8 cellular contexts compared by ENCODE assay signal in the genomic region with DNA sequence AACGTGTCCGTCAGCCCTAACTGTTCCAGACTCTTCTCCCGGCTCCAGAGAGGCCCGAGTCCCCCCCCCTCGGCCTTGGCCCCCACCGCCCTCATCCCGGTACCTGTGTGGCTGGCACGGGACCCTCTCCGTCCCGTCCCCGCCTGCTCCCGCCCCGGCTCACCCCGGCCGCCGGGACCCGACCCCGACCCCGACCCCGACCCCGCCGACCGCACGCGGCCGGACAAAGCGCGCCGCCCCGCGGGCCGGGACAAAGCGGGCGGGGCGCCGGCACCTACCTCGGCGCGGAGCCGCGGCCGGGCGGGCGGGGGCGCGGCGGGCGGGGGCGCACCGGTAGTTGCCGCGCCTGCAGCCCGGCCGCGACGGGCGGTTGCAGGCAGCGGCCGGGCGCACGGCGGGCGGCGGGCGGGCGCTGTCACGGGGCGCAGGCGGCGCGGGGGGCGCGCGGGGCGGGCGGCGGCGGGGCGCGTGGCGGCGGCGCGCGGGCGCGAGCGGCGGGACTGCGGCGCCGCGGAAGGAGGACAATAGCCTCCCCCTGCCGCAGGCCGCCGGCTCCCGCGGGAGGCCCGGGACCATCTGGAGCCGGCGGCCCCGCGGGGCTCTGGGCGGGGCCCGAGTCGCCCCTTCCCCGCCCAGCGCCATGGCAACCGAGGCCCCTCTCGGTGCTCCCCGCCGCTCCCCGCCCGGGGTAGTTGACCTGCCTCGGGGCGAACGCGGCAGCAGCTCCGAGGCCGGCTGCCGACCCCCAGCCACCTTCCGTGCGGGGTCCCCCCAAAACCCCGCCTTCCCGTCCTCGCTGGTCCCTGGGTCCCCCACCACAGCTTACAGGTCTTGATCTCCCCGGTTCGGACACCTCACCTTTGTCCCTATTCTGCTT. TPM values are rescaled to one million over a fixed set of nuclear protein-coding genes. Genes with fewer than 3 reads are reported as not detected.
DNase-seq lines count a peak whose midpoint lies in the region; ATAC-seq and TF ChIP-seq lines count a peak whose summit lies in the region.

No MANE protein-coding gene starts in this region.

- H3K27ac ChIP-seq in SK-N-MC (peak overlapping the region; percentile 52; the same call in 1 of the 2 replicates), psoas muscle (no peak overlapping the region)

- H3K27ac Mint-ChIP-seq in activated CD4-positive, alpha-beta T cell treated with anti-CD3 and anti-CD28 coated beads, Interleukin-2, amount 10 ng/mL, durations not matched to agents 7 days and 5 days, result no peak overlapping the region

- WGBS in psoas muscle, 3 donors, result 1 to 4% (median 4%) methylated on average over 19 to 125 of the region's 128 CpGs

- peaks cover 0 to 53% (median 19%) of the 10 kb centered on the region in 3 donors for H3K27me3 ChIP-seq in psoas muscle (ENCODE audit: insufficient read depth in 3 of 3, low read length in 2 of 3)

- CTCF ChIA-PET in activated CD4-positive, alpha-beta T cell treated with anti-CD3 and anti-CD28 coated beads, Interleukin-2, amount 10 ng/mL, durations not matched to agents 7 days and 5 days (lab: Charles Lee), result interaction anchor here (0.6 to 1.9 kb wide), 4 partner anchors 9 to 63 kb away, joined by 3 to 10 read pairs (median 3); no protein-coding TSS in a partner anchor

- no peaks in the 10 kb centered on the region for H3K9me3 ChIP-seq in SK-N-MC (ENCODE audit: low read depth, low read length)
- no peaks in the 10 kb centered on the region for H3K9me3 ChIP-seq in psoas muscle

- H3K4me1 ChIP-seq in psoas muscle, result no peaks in the 10 kb centered on the region

- DNase-seq in activated CD4-positive, alpha-beta T cell treated with anti-CD3 and anti-CD28 coated beads, Interleukin-2, amount 10 ng/mL, durations not matched to agents 7 days and 5 days, result no peak
- DNase-seq in activated CD4-positive, alpha-beta T cell treated with anti-CD3 and anti-CD28 coated beads for 48 hours, result no peak
- DNase-seq in SK-N-MC (ENCODE audit: low read depth, low spot score), result no peak
- DNase-seq in fibroblast of mammary gland (ENCODE audit: low read depth), result no peak
- DNase-seq in psoas muscle, result peak in 1 of 2 donors; percentile 39
- no peak for DNase-seq in KBM-7

- intact Hi-C loops in psoas muscle (cut with DNase I), result no loop called here

- peaks cover 3% of the 10 kb centered on the region for H3K36me3 Mint-ChIP-seq in activated CD4-positive, alpha-beta T cell treated with anti-CD3 and anti-CD28 coated beads, Interleukin-2, amount 10 ng/mL, durations not matched to agents 7 days and 5 days (ENCODE audit: low read depth)

- peaks cover 68% of the 10 kb centered on the region for H3K27me3 Mint-ChIP-seq in activated CD4-positive, alpha-beta T cell treated with anti-CD3 and anti-CD28 coated beads, Interleukin-2, amount 10 ng/mL, durations not matched to agents 7 days and 5 days

- peaks cover 14% of the 10 kb centered on the region for H3K4me1 Mint-ChIP-seq in activated CD4-positive, alpha-beta T cell treated with anti-CD3 and anti-CD28 coated beads, Interleukin-2, amount 10 ng/mL, durations not matched to agents 7 days and 5 days

- peak overlapping the region; percentile 82 for H3K9ac ChIP-seq in SK-N-MC (ENCODE audit: insufficient read length)

- H3K36me3 ChIP-seq in SK-N-MC (ENCODE audit: insufficient read depth, low read length), result peaks cover 3% of the 10 kb centered on the region; the same call in 1 of the 2 replicates
- no peaks in the 10 kb centered on the region for H3K36me3 ChIP-seq in psoas muscle (ENCODE audit: insufficient read depth in 1 of 2, low read depth in 1 of 2)

- ATAC-seq in psoas muscle (peak in 1 of 4 donors; percentile 16), GM19035 (IDR thresholded peaks at IDR 0.05; ENCODE audit: unreplicated experiment) (no peak), HG02970 (IDR thresholded peaks at IDR 0.05; ENCODE audit: low FRiP score, unreplicated experiment) (no peak)

- in situ Hi-C loops in KBM-7 (cut with MboI; ENCODE audit: low pct_unique_long_range_greater_than_20kb, low sequenced_read_pairs), result no loop called here

- H3K4me3 ChIP-seq in SK-N-MC, result peak overlapping the region; percentile 81
- H3K4me3 ChIP-seq in fibroblast of mammary gland (ENCODE audit: control insufficient read depth, low read depth, low read length), result peak overlapping the region; percentile 7
- H3K4me3 ChIP-seq in psoas muscle, result peak overlapping the region; percentile 65

- POLR2A ChIA-PET in activated CD4-positive, alpha-beta T cell treated with anti-CD3 and anti-CD28 coated beads, Interleukin-2, amount 10 ng/mL, durations not matched to agents 7 days and 5 days (lab: Charles Lee), result interaction anchor here (0.6 kb wide), 1 partner anchor 194 kb away, joined by 6 read pairs; no protein-coding TSS in a partner anchor

- H3K9me3 Mint-ChIP-seq in activated CD4-positive, alpha-beta T cell treated with anti-CD3 and anti-CD28 coated beads, Interleukin-2, amount 10 ng/mL, durations not matched to agents 7 days and 5 days, result no peaks in the 10 kb centered on the region

- peak overlapping the region; percentile 67 for H3K4me3 Mint-ChIP-seq in activated CD4-positive, alpha-beta T cell treated with anti-CD3 and anti-CD28 coated beads, Interleukin-2, amount 10 ng/mL, durations not matched to agents 7 days and 5 days

- no peak for TF ChIP-seq CTCF in fibroblast of mammary gland (conservative IDR thresholded peaks at IDR 0.05; ENCODE audit: control insufficient read depth, insufficient read depth, low read depth, low read length)
- TF ChIP-seq CTCF in psoas muscle (IDR thresholded peaks at IDR 0.05), result no peak

RNA-seq across cellular contexts. Expression of a gene that starts 0.9 kb away (rescaled TPM):
- under 1 TPM; 0.25 to 0.35 TPM for total RNA-seq in activated CD4-positive, alpha-beta T cell treated with anti-CD3 and anti-CD28 coated beads, Interleukin-2, amount 10 ng/mL, durations not matched to agents 7 days and 5 days
- 1 to 10 TPM in 1 of 4 donors, under 1 TPM in 3; 0.08 to 1.4 (median 0.72) TPM for total RNA-seq in psoas muscle
- polyA plus RNA-seq in psoas muscle, result under 1 TPM in 2 of 3 donors, not detected in 1; 0.08 to 0.16 TPM

RNA-seq across cellular contexts. Expression of a gene that starts 50.4 kb away (rescaled TPM):
- 10 to 100 TPM; 18.1 to 20.4 TPM for total RNA-seq in activated CD4-positive, alpha-beta T cell treated with anti-CD3 and anti-CD28 coated beads, Interleukin-2, amount 10 ng/mL, durations not matched to agents 7 days and 5 days
- 10 to 100 TPM in 2 of 4 donors, 1 to 10 TPM in 2; 3.6 to 11.0 (median 8.2) TPM for total RNA-seq in psoas muscle
- polyA plus RNA-seq in psoas muscle, result 10 to 100 TPM in 1 of 3 donors, 1 to 10 TPM in 2; 8.9 to 12.8 (median 10.0) TPM

Comparison
In these comparisons a context has a peak if more than half of its experiments do, and no peak if none do; other contexts are left out.
1. H3K4me3 ChIP-seq: peak in every context shown above with its lines; median percentile 81 in SK-N-MC; 65 in psoas muscle; 7 in fibroblast of mammary gland.